In the genomic region with DNA sequence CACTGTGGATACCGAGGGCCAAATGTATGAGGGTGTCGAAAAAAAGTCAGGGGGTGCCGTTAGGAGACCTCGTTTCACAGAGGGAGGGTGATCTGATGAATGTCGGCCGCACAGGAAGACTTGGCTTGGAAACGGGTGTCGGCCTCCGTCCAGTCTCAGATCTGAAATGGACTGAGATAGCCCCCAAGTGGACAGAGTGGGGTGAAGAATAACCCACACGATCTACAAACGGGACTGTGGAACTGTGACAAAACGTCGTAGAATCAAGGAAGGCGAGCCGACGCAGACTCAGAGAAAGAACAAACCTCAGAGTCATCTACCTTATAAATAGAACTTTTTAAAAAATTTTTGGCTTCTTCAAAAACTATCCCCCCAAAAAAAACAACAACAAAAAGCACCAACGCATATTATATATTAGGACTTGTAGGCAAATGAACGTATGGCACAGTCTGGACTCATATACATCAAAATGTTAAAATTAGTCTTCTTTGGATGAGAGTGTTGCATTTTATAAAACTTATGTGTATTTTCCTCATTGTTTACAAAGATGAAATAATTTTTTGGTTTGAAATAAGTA, we compare ENCODE assay signal across 8 cellular contexts.
DNase-seq lines count a peak whose midpoint lies in the region; ATAC-seq and TF ChIP-seq lines count a peak whose summit lies in the region.

No MANE protein-coding gene starts in this region.

- ATAC-seq in HG02642 (IDR thresholded peaks at IDR 0.05; ENCODE audit: poor library complexity, unreplicated experiment), result peak; percentile 60
- peak; percentile 94 for ATAC-seq in aorta (ENCODE audit: low FRiP score)

- no peaks in the 10 kb centered on the region for H3K27me3 ChIP-seq in ascending aorta
- H3K27me3 ChIP-seq in right atrium auricular region, result no peaks in the 10 kb centered on the region
- H3K27me3 ChIP-seq in aorta (ENCODE audit: control insufficient read depth in 1 of 2, insufficient read depth in 2 of 2, low read length in 1 of 2), result no peaks in the 10 kb centered on the region

- DNase-seq in GM12864 (ENCODE audit: low read depth) (peak; percentile 89), NCI-H128 (lab: John Stamatoyannopoulos, UW; ENCODE audit: unreplicated experiment) (peak; percentile 14), T-helper 1 cell (peak; percentile 23 to 87 (median 33)), ascending aorta (ENCODE audit: low spot score in 2 of 2) (peak; percentile 62 to 94), right atrium auricular region (ENCODE audit: low spot score) (peak; percentile 95), pulmonary artery endothelial cell (ENCODE audit: low read depth, low spot score) (peak; percentile 84), aorta (peak; percentile 92 to 93)

- WGBS in aorta, 2 donors, result 1% methylated on average over 18 of the region's 18 CpGs

- H3K36me3 ChIP-seq in ascending aorta (no peaks in the 10 kb centered on the region), right atrium auricular region (no peaks in the 10 kb centered on the region), aorta (ENCODE audit: control insufficient read depth in 1 of 2, insufficient read depth in 2 of 2, low read length in 1 of 2) (no peaks in the 10 kb centered on the region)

- H3K4me3 ChIP-seq in GM12864 (ENCODE audit: low read depth, low read length) (peak overlapping the region; percentile 72), ascending aorta (peak overlapping the region; percentile 66 to 70), right atrium auricular region (peak overlapping the region; percentile 64 to 68), aorta (ENCODE audit: low read length in 2 of 2) (peak overlapping the region; percentile 43 to 64)

- TF ChIP-seq CTCF in GM12864 (IDR thresholded peaks at IDR 0.05; ENCODE audit: low read depth, low read length, missing control alignments) (peak; percentile 61), ascending aorta (IDR thresholded peaks at IDR 0.05) (peak; percentile 51 to 71 (median 69)), right atrium auricular region (IDR thresholded peaks at IDR 0.05) (peak; percentile 60 to 79)

- H3K4me1 ChIP-seq in ascending aorta (peaks cover 2 to 20% of the 10 kb centered on the region in 2 donors), right atrium auricular region (peaks cover 0 to 36% of the 10 kb centered on the region in 2 donors), aorta (ENCODE audit: control insufficient read depth in 1 of 2, insufficient read depth in 2 of 2, low read length in 2 of 2) (peaks cover 0 to 4% of the 10 kb centered on the region in 2 donors)

- H3K27ac ChIP-seq in ascending aorta, result peak overlapping the region; percentile 88 to 89
- H3K27ac ChIP-seq in right atrium auricular region, result peak overlapping the region; percentile 97
- H3K27ac ChIP-seq in aorta (ENCODE audit: low read depth in 1 of 2, low read length in 2 of 2), result peak overlapping the region; percentile 20 to 35

- H3K9me3 ChIP-seq in ascending aorta (no peaks in the 10 kb centered on the region), right atrium auricular region (no peaks in the 10 kb centered on the region), aorta (ENCODE audit: control insufficient read depth, low read length) (no peaks in the 10 kb centered on the region)

- intact Hi-C loops in ascending aorta (cut with DNase I), result loop anchor here (1.0 to 5.0 kb wide), 8 partner anchors 176 to 1621 kb away; a partner anchor contains a TSS
- intact Hi-C loops in aorta (cut with DNase I), result loop anchor here (1.0 to 10.0 kb wide), 7 partner anchors 65 to 273 kb away; a partner anchor contains a TSS

Comparison
In these comparisons a context has a peak if more than half of its experiments do, and no peak if none do; other contexts are left out.
1. Peak in every context shown above with its lines: DNase-seq, ATAC-seq, H3K4me3 ChIP-seq and H3K27ac ChIP-seq.
2. DNase-seq: peak in every context shown above with its lines; median percentile 95 in right atrium auricular region; 92 in aorta; 89 in GM12864; 84 in pulmonary artery endothelial cell; 78 in ascending aorta; 33 in T-helper 1 cell; 14 in NCI-H128.
3. H3K27ac ChIP-seq: peak in every context shown above with its lines; median percentile 97 in right atrium auricular region; 88 in ascending aorta; 28 in aorta.